ENCODE assay signal across 9 cellular contexts in the genomic region with DNA sequence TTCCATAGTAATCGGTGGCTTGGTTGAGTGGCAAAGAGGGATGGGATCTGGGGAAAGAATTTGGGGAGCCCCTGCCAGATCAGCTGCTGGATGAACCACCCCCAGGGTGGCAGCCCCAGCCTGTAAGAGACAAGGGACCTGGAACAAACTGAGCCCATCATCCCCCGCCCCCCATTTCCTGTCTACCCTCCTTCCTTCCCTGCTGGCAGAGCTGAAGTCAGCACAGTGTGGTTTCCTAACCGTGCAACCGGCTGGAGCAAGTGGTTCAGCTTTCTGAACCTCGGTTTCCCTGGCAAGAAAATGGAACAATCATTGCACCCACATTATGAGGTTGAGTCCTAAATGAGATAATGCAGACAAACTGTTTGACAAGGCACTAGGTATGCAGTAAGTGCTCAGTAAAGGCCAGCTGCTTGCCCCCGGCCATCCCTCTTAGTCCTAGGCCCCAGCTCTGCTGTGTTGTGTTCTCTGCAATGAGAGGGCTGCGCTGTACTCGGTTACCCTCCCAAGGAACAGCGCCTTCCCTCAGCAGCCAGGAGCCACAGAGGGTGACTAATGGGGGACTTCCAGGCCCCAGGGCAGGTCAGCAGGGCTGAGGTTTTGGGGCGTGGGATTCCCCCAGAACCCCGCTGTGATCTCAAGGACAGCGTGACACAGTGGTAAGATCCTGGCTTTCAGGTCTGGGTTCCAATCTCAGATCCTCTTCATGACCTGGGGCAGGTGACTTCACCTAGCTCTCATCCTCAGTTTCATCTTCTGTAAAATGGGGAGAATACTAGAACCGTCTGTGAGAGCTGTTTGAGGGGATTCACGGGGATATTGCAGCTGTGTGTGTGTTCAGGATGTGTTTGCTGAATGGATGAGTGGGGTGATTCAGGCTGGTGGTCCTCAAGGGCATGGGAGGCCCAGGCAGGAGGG. TPM values are rescaled to one million over a fixed set of nuclear protein-coding genes. Genes with fewer than 3 reads are reported as not detected.
DNase-seq lines count a peak whose midpoint lies in the region; ATAC-seq and TF ChIP-seq lines count a peak whose summit lies in the region.
"Had no signal": no experiment of that assay in that cellular context is flagged by ENCODE, and none has a peak within 500 bp of the region (broad histone marks: within the 10 kb centered on the region; RNA-seq: fewer than 3 reads in every experiment).

No MANE protein-coding gene starts in this region.

- H3K9me3 ChIP-seq in hepatocyte (ENCODE audit: low read depth) = no peaks in the 10 kb centered on the region

- no peaks in the 10 kb centered on the region for H3K27me3 ChIP-seq in hepatocyte

- H3K27me3 Mint-ChIP-seq in chondrocyte (ENCODE audit: low read depth) = no peaks in the 10 kb centered on the region

- WGBS in hepatocyte (ENCODE audit: low lambda C conversion rate, missing lambda C conversion rate) = 88% methylated on average over 14 of the region's 14 CpGs

- TF ChIP-seq POLR2A in GM19099 (IDR thresholded peaks at IDR 0.05; ENCODE audit: extremely low read depth, insufficient read length, low read depth) = peak; percentile 55

- peaks cover 34% of the 10 kb centered on the region for H3K4me1 Mint-ChIP-seq in chondrocyte (ENCODE audit: low read depth)

- peak overlapping the region; percentile 50 for H3K27ac Mint-ChIP-seq in chondrocyte (ENCODE audit: unreplicated experiment)

- H4K20me1 ChIP-seq in hepatocyte (ENCODE audit: insufficient read depth, poor library complexity, severe bottlenecking) = no peaks in the 10 kb centered on the region

- H3K27ac ChIP-seq in hepatocyte = no peak overlapping the region

- TF ChIP-seq CTCF in chondrocyte (IDR thresholded peaks at IDR 0.05) = no peak
- no peak for TF ChIP-seq CTCF in hepatocyte (IDR thresholded peaks at IDR 0.05; ENCODE audit: poor library complexity)

- H3K4me1 ChIP-seq in hepatocyte (ENCODE audit: insufficient read depth) = no peaks in the 10 kb centered on the region

- H3K79me2 ChIP-seq in hepatocyte = no peaks in the 10 kb centered on the region

- H2AFZ ChIP-seq in hepatocyte = no peak overlapping the region

- no peak overlapping the region for H3K4me3 ChIP-seq in hepatocyte

- H3K36me3 Mint-ChIP-seq in chondrocyte (ENCODE audit: low read depth) = peaks cover 3% of the 10 kb centered on the region

- DNase-seq in UCSD-AML1 (lab: John Stamatoyannopoulos, UW; ENCODE audit: unreplicated experiment) (peak; percentile 63), chondrocyte (ENCODE audit: low spot score) (no peak), hepatocyte (ENCODE audit: low spot score) (no peak), RKO (ENCODE audit: low spot score) (no peak), NCI-H1048 (lab: John Stamatoyannopoulos, UW) (no peak)
- DNase-seq in stimulated activated CD4-positive, alpha-beta T cell treated with anti-CD3 and anti-CD28 coated beads, Interleukin-4, amount 100 ng/mL, for 1 hour = peak; percentile 75

- no peak overlapping the region for H3K4me3 Mint-ChIP-seq in chondrocyte (ENCODE audit: unreplicated experiment)

- H3K9me2 ChIP-seq in hepatocyte (replicated peaks; ENCODE audit: insufficient read depth) = no peaks in the 10 kb centered on the region

- peak; percentile 87 for ATAC-seq in HG03135 (IDR thresholded peaks at IDR 0.05; ENCODE audit: unreplicated experiment)

- H3K36me3 ChIP-seq in hepatocyte (replicated peaks; ENCODE audit: insufficient read depth, low read depth) = no peaks in the 10 kb centered on the region

- H3K9me3 Mint-ChIP-seq in chondrocyte (ENCODE audit: low read depth) = peaks cover 4% of the 10 kb centered on the region

- no peak overlapping the region for H3K4me2 ChIP-seq in hepatocyte

RNA-seq across cellular contexts. Expression of a gene that starts 16.5 kb away (rescaled TPM):
- total RNA-seq in chondrocyte (2.2 to 3.2 TPM (median 2.9 TPM) in 3 replicates), hepatocyte (0.37 and 0.72 TPM in 2 replicates)
- 1.5 and 1.8 TPM in 2 replicates for polyA plus RNA-seq in hepatocyte

RNA-seq across cellular contexts. Expression of a gene that starts 19.3 kb away (rescaled TPM):
- total RNA-seq in chondrocyte = 46.7 to 122 TPM (median 48.3 TPM) in 3 replicates
- 69.7 and 70.1 TPM in 2 replicates for total RNA-seq in hepatocyte
- polyA plus RNA-seq in hepatocyte = 54.4 and 59.6 TPM in 2 replicates
- total RNA-seq: pulmonary artery endothelial cell had no signal

RNA-seq across cellular contexts. Expression of a gene that starts 54.8 kb away (rescaled TPM):
- total RNA-seq in chondrocyte (84.8 to 102 TPM (median 87.8 TPM) in 3 replicates), hepatocyte (107 and 116 TPM in 2 replicates)
- polyA plus RNA-seq in hepatocyte = 149 and 169 TPM in 2 replicates

RNA-seq across cellular contexts. Expression of a gene that starts 56.2 kb away (rescaled TPM):
- total RNA-seq in chondrocyte = 33.8 to 36.6 TPM (median 34.8 TPM) in 3 replicates
- total RNA-seq in hepatocyte = 41.0 and 60.4 TPM in 2 replicates
- 20.0 and 25.0 TPM in 2 replicates for polyA plus RNA-seq in hepatocyte

Comparison
In these comparisons a context has a peak if more than half of its experiments do, and no peak if none do; other contexts are left out.
1. DNase-seq: peak in UCSD-AML1 (single experiment) and stimulated activated CD4-positive, alpha-beta T cell treated with anti-CD3 and anti-CD28 coated beads, Interleukin-4, amount 100 ng/mL, for 1 hour (single experiment); none in chondrocyte (single experiment), hepatocyte (single experiment), RKO (single experiment) and NCI-H1048 (single experiment).